ENCODE assay signal across 1 cellular context in the genomic region with DNA sequence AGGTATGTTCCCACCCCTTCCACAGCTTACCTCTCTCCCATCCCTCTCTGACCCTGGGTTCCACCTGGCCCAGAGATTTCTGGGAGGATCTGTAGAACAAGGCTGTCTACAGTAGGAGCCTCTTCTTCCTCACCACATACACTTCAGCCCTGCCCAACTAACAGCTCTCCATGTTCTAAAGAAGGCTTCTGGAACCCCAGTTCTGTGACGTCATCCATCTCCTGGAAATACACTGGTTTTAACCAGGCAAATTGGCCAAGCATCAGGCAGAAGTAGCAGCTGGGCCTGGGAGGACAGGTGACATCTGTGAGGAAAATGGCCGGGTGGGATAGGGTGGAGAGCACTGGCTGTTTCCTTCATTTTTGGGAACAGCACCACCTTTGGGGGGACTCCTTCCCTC.
TF ChIP-seq lines count a peak whose summit lies in the region.

A gene with protein sequence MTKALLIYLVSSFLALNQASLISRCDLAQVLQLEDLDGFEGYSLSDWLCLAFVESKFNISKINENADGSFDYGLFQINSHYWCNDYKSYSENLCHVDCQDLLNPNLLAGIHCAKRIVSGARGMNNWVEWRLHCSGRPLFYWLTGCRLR (minus strand): TSS at position 177 of the 400 bp plus-strand sequence. CDS start 4,357 bp downstream, outside the sequence.

TF ChIP-seq in HepG2, 621 proteins besides CTCF, POLR2A, EP300 and RAD21:
- peak; percentile 97 for TF ChIP-seq CREB1 (IDR thresholded peaks at IDR 0.05)
- TF ChIP-seq CREB1 (CRISPR knock-in tag; IDR thresholded peaks at IDR 0.05) = no peak
- peak; percentile 95 for TF ChIP-seq ATF7 (IDR thresholded peaks at IDR 0.05)
- no peak for TF ChIP-seq ATF7 (CRISPR knock-in tag; IDR thresholded peaks at IDR 0.05)
- TF ChIP-seq, protein P1, sequence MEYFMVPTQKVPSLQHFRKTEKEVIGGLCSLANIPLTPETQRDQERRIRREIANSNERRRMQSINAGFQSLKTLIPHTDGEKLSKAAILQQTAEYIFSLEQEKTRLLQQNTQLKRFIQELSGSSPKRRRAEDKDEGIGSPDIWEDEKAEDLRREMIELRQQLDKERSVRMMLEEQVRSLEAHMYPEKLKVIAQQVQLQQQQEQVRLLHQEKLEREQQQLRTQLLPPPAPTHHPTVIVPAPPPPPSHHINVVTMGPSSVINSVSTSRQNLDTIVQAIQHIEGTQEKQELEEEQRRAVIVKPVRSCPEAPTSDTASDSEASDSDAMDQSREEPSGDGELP (IDR thresholded peaks at IDR 0.05; ENCODE audit: borderline replicate concordance, low read depth) = no peak
- TF ChIP-seq ZBTB7B (CRISPR knock-in tag; IDR thresholded peaks at IDR 0.05) = no peak
- TF ChIP-seq, protein P2, sequence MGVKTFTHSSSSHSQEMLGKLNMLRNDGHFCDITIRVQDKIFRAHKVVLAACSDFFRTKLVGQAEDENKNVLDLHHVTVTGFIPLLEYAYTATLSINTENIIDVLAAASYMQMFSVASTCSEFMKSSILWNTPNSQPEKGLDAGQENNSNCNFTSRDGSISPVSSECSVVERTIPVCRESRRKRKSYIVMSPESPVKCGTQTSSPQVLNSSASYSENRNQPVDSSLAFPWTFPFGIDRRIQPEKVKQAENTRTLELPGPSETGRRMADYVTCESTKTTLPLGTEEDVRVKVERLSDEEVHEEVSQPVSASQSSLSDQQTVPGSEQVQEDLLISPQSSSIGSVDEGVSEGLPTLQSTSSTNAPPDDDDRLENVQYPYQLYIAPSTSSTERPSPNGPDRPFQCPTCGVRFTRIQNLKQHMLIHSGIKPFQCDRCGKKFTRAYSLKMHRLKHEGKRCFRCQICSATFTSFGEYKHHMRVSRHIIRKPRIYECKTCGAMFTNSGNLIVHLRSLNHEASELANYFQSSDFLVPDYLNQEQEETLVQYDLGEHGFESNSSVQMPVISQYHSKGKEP (CRISPR knock-in tag; IDR thresholded peaks at IDR 0.05) = no peak
- no peak for TF ChIP-seq ZNF234 (CRISPR knock-in tag; conservative IDR thresholded peaks at IDR 0.05)
